Comparison of ENCODE assay signal across 8 cellular contexts in the genomic region with DNA sequence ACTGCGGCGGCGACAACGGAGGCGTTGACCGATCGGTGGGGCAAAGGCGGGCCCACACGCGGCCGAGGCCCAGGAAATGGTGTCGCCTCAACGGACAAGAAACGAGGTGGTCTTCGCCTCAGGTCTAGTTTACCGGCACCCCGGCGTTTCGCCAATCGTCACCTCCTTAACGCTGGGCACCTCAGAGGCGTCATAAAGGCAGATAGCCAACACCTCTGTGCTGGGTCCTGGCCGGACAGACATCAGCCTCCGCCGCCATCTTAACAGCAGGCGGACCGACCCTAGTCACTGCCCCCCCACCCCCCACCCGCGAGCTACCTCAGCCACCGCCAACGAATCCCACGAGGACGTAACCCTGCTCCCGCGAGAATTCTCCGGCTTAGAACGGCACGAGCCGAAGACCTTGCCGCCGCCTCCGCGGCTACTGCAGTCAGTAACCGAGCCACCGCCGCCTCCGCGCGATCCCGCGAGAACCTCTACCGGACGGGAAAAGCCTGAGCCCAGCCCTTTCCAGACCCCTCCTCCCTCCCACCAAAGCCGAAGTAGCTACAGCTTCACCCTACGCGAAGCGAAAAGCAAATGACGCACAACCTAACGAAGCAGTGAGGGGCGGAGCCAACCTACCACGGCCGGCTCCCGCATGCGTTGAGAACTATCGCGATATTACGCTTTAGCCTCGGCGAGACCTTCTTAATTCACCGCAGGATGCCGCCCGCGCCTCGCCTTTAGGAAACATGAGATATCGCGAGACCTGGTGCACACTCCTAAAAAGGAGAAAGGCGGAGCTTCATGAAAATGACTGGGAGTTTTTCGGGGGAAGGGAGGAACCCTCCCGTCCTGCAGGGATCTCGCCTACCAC.
A peak's percentile ranks its signal among the peaks of the same experiment; 100 is the strongest.
DNase-seq lines count a peak whose midpoint lies in the region; ATAC-seq, FAIRE-seq and TF ChIP-seq lines count a peak whose summit lies in the region.

No MANE protein-coding gene starts in this region.

- H4K20me1 ChIP-seq in OCI-LY3 (ENCODE audit: insufficient read depth, low read length): peaks cover 31% of the 10 kb centered on the region

- peaks cover 29% of the 10 kb centered on the region for H3K36me3 ChIP-seq in OCI-LY3 (replicated peaks; ENCODE audit: low read depth, low read length)

- ATAC-seq in GM21528 (IDR thresholded peaks at IDR 0.05; ENCODE audit: low FRiP score, unreplicated experiment): peak; percentile 77

- peak overlapping the region; percentile 97 for H3K9ac ChIP-seq in OCI-LY3 (ENCODE audit: low read length)

- H3K4me2 ChIP-seq in OCI-LY3 (ENCODE audit: low read length): peak overlapping the region; percentile 94

- peak overlapping the region; percentile 88 for H3K4me3 ChIP-seq in OCI-LY3 (ENCODE audit: low read length)

- no peak for TF ChIP-seq CTCF in D721Med (IDR thresholded peaks at IDR 0.05; ENCODE audit: insufficient read depth, missing control alignments)
- peak; percentile 22 for TF ChIP-seq CTCF in OCI-LY3 (IDR thresholded peaks at IDR 0.05; ENCODE audit: low read depth, low read length)

- no peaks in the 10 kb centered on the region for H3K9me3 ChIP-seq in OCI-LY3 (ENCODE audit: insufficient read depth, low read length)

- H3K27me3 ChIP-seq in OCI-LY3 (ENCODE audit: low read depth, low read length): no peaks in the 10 kb centered on the region

- peak overlapping the region; percentile 84 for H3K27ac ChIP-seq in OCI-LY3 (ENCODE audit: low read length)

- DNase-seq in D721Med (ENCODE audit: insufficient read length, low spot score) (peak; percentile 24), HuH-7.5 (ENCODE audit: low spot score) (peak; percentile 63), activated T-cell treated with anti-CD3 and anti-CD28 coated beads for 24 hours (ENCODE audit: low read depth) (peak; percentile 84), epidermal melanocyte (ENCODE audit: insufficient read length, low spot score) (peak; percentile 37), midbrain (lab: John Stamatoyannopoulos, UW) (peak; percentile 93)
- DNase-seq in stimulated activated CD8-positive, alpha-beta memory T cell treated with anti-CD3 and anti-CD28 coated beads, Interleukin-15, amount 100 ng/mL, for 48 hours (ENCODE audit: low read depth in 2 of 2): peak; percentile 82 to 84

- no peak overlapping the region for H2AFZ ChIP-seq in OCI-LY3 (ENCODE audit: low read depth, low read length)

- peaks cover 8% of the 10 kb centered on the region for H3K4me1 ChIP-seq in OCI-LY3 (ENCODE audit: low read length)

- FAIRE-seq in D721Med (lab: Jason Lieb, UNC): peak; percentile 44

- H3K79me2 ChIP-seq in OCI-LY3 (ENCODE audit: low read length): peaks cover 69% of the 10 kb centered on the region

Comparison
In these comparisons a context has a peak if more than half of its experiments do, and no peak if none do; other contexts are left out.
1. Peak in every context shown above with its lines: DNase-seq, ATAC-seq, H3K4me3 ChIP-seq and H3K27ac ChIP-seq.
2. DNase-seq: peak in every context shown above with its lines; median percentile 93 in midbrain; 84 in activated T-cell treated with anti-CD3 and anti-CD28 coated beads for 24 hours; 83 in stimulated activated CD8-positive, alpha-beta memory T cell treated with anti-CD3 and anti-CD28 coated beads, Interleukin-15, amount 100 ng/mL, for 48 hours; 63 in HuH-7.5; 37 in epidermal melanocyte; 24 in D721Med.